In genomic region chr12:694734-695503, GRCh38 we compare ENCODE assay signal across 1 cellular context.
A peak's percentile ranks its signal among the peaks of the same experiment; 100 is the strongest.
TF ChIP-seq lines count a peak whose summit lies in the region.

No MANE protein-coding gene starts in this region.

TF ChIP-seq in K562, 482 proteins besides CTCF, POLR2A, EP300 and RAD21 (continued from another document):
- TF ChIP-seq ZBTB43 (CRISPR knock-in tag; IDR thresholded peaks at IDR 0.05) = peak; percentile 100
- TF ChIP-seq NR2C1 (IDR thresholded peaks at IDR 0.05) = peak; percentile 49; the same call in 1 of the 2 replicates
- peak; percentile 47; the same call in 1 of the 2 replicates for TF ChIP-seq NR2C1 (tag; IDR thresholded peaks at IDR 0.05)
- peak; percentile 59 for TF ChIP-seq CEBPB (tag; IDR thresholded peaks at IDR 0.05)
- peak in 1 of 2 experiments; percentile 11; a peak in 1 of 4 replicates for TF ChIP-seq TRIM24 (IDR thresholded peaks at IDR 0.05)
- TF ChIP-seq ESRRA (IDR thresholded peaks at IDR 0.05; ENCODE audit: borderline replicate concordance, low read depth) = peak; percentile 33; the same call in 1 of the 2 replicates
- TF ChIP-seq MYNN (IDR thresholded peaks at IDR 0.05) = peak; percentile 82; the same call in 1 of the 2 replicates
- no peak for TF ChIP-seq MYNN (CRISPR knock-in tag; IDR thresholded peaks at IDR 0.05)
- no peak for TF ChIP-seq ZNF449 (CRISPR knock-in tag; IDR thresholded peaks at IDR 0.05)
- TF ChIP-seq MBD1 (CRISPR knock-in tag; IDR thresholded peaks at IDR 0.05) = peak; percentile 70; the same call in 1 of the 2 replicates
- peak; percentile 26; the same call in 1 of the 2 replicates for TF ChIP-seq MAX (CRISPR knock-in tag; IDR thresholded peaks at IDR 0.05)
- peak; percentile 51 for TF ChIP-seq PHF20 (IDR thresholded peaks at IDR 0.05; ENCODE audit: partially characterized antibody)
